1 cellular context compared by ENCODE assay signal in the genomic region with DNA sequence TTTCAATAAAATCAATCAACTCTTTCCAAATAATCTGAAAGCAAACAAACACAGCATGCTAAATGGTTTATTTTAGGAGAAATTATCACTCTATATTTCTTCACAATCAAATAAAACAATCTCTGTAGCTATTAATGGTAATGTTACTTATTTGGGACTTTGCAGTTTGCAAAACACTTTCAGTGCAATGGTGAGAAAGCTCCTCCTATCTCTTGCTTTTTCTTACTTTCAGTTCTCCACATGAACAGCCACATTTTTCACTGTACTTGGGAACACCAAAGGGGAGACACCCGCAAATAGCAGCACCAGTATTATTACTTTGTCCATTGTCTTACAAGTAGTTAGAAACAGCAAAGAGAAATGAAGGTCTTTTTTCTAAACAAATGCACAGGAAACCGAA.
TF ChIP-seq lines count a peak whose summit lies in the region.

No MANE protein-coding gene starts in this region.

TF ChIP-seq in WTC11, 78 proteins besides CTCF, POLR2A, EP300 and RAD21 (continued from another document):
- TF ChIP-seq ZNF317 (CRISPR knock-in tag; IDR thresholded peaks at IDR 0.05; ENCODE audit: borderline replicate concordance, low read depth), result no peak
- TF ChIP-seq, protein P1, sequence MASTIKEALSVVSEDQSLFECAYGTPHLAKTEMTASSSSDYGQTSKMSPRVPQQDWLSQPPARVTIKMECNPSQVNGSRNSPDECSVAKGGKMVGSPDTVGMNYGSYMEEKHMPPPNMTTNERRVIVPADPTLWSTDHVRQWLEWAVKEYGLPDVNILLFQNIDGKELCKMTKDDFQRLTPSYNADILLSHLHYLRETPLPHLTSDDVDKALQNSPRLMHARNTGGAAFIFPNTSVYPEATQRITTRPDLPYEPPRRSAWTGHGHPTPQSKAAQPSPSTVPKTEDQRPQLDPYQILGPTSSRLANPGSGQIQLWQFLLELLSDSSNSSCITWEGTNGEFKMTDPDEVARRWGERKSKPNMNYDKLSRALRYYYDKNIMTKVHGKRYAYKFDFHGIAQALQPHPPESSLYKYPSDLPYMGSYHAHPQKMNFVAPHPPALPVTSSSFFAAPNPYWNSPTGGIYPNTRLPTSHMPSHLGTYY (CRISPR knock-in tag; IDR thresholded peaks at IDR 0.05), result no peak
- no peak for TF ChIP-seq OVOL2 (CRISPR knock-in tag; IDR thresholded peaks at IDR 0.05; ENCODE audit: borderline replicate concordance)
- TF ChIP-seq, protein P2, sequence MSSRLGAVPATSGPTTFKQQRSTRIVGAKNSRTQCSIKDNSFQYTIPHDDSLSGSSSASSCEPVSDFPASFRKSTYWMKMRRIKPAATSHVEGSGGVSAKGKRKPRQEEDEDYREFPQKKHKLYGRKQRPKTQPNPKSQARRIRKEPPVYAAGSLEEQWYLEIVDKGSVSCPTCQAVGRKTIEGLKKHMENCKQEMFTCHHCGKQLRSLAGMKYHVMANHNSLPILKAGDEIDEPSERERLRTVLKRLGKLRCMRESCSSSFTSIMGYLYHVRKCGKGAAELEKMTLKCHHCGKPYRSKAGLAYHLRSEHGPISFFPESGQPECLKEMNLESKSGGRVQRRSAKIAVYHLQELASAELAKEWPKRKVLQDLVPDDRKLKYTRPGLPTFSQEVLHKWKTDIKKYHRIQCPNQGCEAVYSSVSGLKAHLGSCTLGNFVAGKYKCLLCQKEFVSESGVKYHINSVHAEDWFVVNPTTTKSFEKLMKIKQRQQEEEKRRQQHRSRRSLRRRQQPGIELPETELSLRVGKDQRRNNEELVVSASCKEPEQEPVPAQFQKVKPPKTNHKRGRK (CRISPR knock-in tag; IDR thresholded peaks at IDR 0.05; ENCODE audit: borderline replicate concordance), result no peak
